ENCODE assay signal across 27 cellular contexts in genomic region chr18:57080479-57080878, GRCh38.
"Had no signal": no experiment of that assay in that cellular context is flagged by ENCODE, and none has a peak within 500 bp of the region (broad histone marks: within the 10 kb centered on the region; RNA-seq: fewer than 3 reads in every experiment).

No MANE protein-coding gene starts in this region.

- H3K4me3 ChIP-seq: left lung, lower lobe of right lung, pancreas, psoas muscle, right atrium auricular region, right lobe of liver, smooth muscle cell, suprapubic skin, thoracic aorta, tibial artery, upper lobe of right lung had no signal

- H3K27ac ChIP-seq: left lung, lower lobe of right lung, pancreas, psoas muscle, right atrium auricular region, right lobe of liver, suprapubic skin, thoracic aorta, tibial artery, upper lobe of right lung had no signal

- H3K36me3 ChIP-seq: left lung, lower lobe of right lung, pancreas, right atrium auricular region, right lobe of liver, suprapubic skin, thoracic aorta, tibial artery, upper lobe of right lung had no signal

- H3K9me3 ChIP-seq: left lung, lower lobe of right lung, pancreas, psoas muscle, right atrium auricular region, right lobe of liver, suprapubic skin, thoracic aorta, tibial artery, upper lobe of right lung had no signal

- DNase-seq: hypothalamus; immature natural killer cell; kidney; left colon; left lung; lower lobe of right lung; mammary epithelial cell; mesenchymal stem cell; naive thymus-derived CD8-positive, alpha-beta T cell; nucleus accumbens; pancreas; posterior cingulate gyrus; psoas muscle; right lobe of liver; stimulated activated CD4-positive, alpha-beta T cell treated with anti-CD3 and anti-CD28 coated beads, Interleukin-1b, Interleukin-23, amount 100 ng/mL, for 48 hours; stimulated activated CD4-positive, alpha-beta T cell treated with anti-CD3 and anti-CD28 coated beads, Interleukin-2, amount 100 ng/mL, for 48 hours; stimulated activated CD4-positive, alpha-beta T cell treated with anti-CD3 and anti-CD28 coated beads, Interleukin-4, amount 100 ng/mL, for 4 hours; stimulated activated CD8-positive, alpha-beta memory T cell treated with anti-CD3 and anti-CD28 coated beads, Interleukin-4, amount 100 ng/mL, for 48 hours; stimulated activated naive CD4-positive, alpha-beta T cell treated with Interleukin-2 at 50 U/mL for 16 hours; tibial artery; trophoblast cell; upper lobe of right lung had no signal

- H3K27me3 ChIP-seq: pancreas, right atrium auricular region, right lobe of liver, upper lobe of right lung had no signal

- H3K4me1 ChIP-seq: left lung, lower lobe of right lung, pancreas, psoas muscle, right atrium auricular region, right lobe of liver, suprapubic skin, tibial artery, upper lobe of right lung had no signal

- ATAC-seq: left colon; left lung; lower lobe of right lung; naive thymus-derived CD8-positive, alpha-beta T cell; pancreas; psoas muscle; right lobe of liver; stimulated activated memory B cell treated with anti-CD40 and anti-IgM and Interleukin-4, amounts not matched to agents 10 μg/mL and 1 μg/mL and 100 μg/mL, for 72 hours; upper lobe of right lung had no signal
